8 cellular contexts compared by ENCODE assay signal in genomic region chr2:96305979-96306308, GRCh38. TPM values are rescaled to one million over a fixed set of nuclear protein-coding genes. Genes with fewer than 3 reads are reported as not detected.
DNase-seq lines count a peak whose midpoint lies in the region; ATAC-seq and TF ChIP-seq lines count a peak whose summit lies in the region.

No MANE protein-coding gene starts in this region.

- no peaks in the 10 kb centered on the region for H3K27me3 Mint-ChIP-seq in naive B cell

- H3K4me2 ChIP-seq in BLaER1, result peak overlapping the region; percentile 91

- DNase-seq in MG63 (no peak), colonic mucosa (peak; percentile 27), naive B cell (no peak), ecto neural progenitor cell (ENCODE audit: low spot score) (no peak), T1000 (lab: John Stamatoyannopoulos, UW) (no peak), AG20443 (ENCODE audit: low spot score) (no peak)

- peaks cover 71% of the 10 kb centered on the region for H3K36me3 ChIP-seq in BLaER1
- H3K36me3 ChIP-seq in MG63, result peaks cover 35% of the 10 kb centered on the region
- H3K36me3 ChIP-seq in colonic mucosa, result peaks cover 17% of the 10 kb centered on the region

- H4K20me1 ChIP-seq in BLaER1, result peaks cover 37% of the 10 kb centered on the region

- peaks cover 39 to 55% (median 50%) of the 10 kb centered on the region in 3 donors for H3K4me1 Mint-ChIP-seq in naive B cell

- H3K27ac ChIP-seq in BLaER1 (peak overlapping the region; percentile 89), colonic mucosa (peak overlapping the region; percentile 71)

- H3K9ac ChIP-seq in BLaER1 (peak overlapping the region; percentile 88), colonic mucosa (ENCODE audit: low read depth in 2 of 2, low read length in 2 of 2) (peak overlapping the region; percentile 74 to 95)

- ATAC-seq in naive B cell (ENCODE audit: low read depth in 2 of 2) (no peak), GM18873 (IDR thresholded peaks at IDR 0.05; ENCODE audit: low FRiP score, unreplicated experiment) (no peak)

- peaks cover 14 to 26% of the 10 kb centered on the region in 2 donors for H3K36me3 Mint-ChIP-seq in naive B cell

- intact Hi-C loops in colonic mucosa (cut with DNase I), result no loop called here

- no peak for TF ChIP-seq CTCF in colonic mucosa (IDR thresholded peaks at IDR 0.05)

- peak overlapping the region; percentile 78 for H3K4me3 ChIP-seq in BLaER1
- peak overlapping the region; percentile 90 for H3K4me3 ChIP-seq in MG63
- H3K4me3 ChIP-seq in colonic mucosa, result peak overlapping the region; percentile 72

- H3K27ac Mint-ChIP-seq in naive B cell, result peak overlapping the region; percentile 99 to 100 (median 99)

- peak overlapping the region; percentile 96 to 100 (median 100) for H3K4me3 Mint-ChIP-seq in naive B cell

- H3K4me1 ChIP-seq in BLaER1 (peaks cover 45% of the 10 kb centered on the region), colonic mucosa (peaks cover 12% of the 10 kb centered on the region)

- H3K9me3 Mint-ChIP-seq in naive B cell, result no peaks in the 10 kb centered on the region

- no peaks in the 10 kb centered on the region for H3K27me3 ChIP-seq in BLaER1
- no peaks in the 10 kb centered on the region for H3K27me3 ChIP-seq in MG63
- H3K27me3 ChIP-seq in colonic mucosa, result no peaks in the 10 kb centered on the region

- no peaks in the 10 kb centered on the region for H3K9me3 ChIP-seq in BLaER1
- H3K9me3 ChIP-seq in MG63, result no peaks in the 10 kb centered on the region
- H3K9me3 ChIP-seq in colonic mucosa, result no peaks in the 10 kb centered on the region

RNA-seq across cellular contexts. Expression of gene SNRNP200, which starts 0.6 kb away (rescaled TPM):
- 56.6 and 56.9 TPM in 2 replicates for total RNA-seq in MG63 (2014; rRNA removed; shearing (Covaris generic); ENCODE audit: low replicate concordance)
- 100 to 1,000 TPM in 1 of 2 donors, 10 to 100 TPM in 1; 90.4 to 127 TPM for total RNA-seq in colonic mucosa
- polyA plus RNA-seq in naive B cell (ENCODE audit: low read depth in 6 of 6), result 10 to 100 TPM; 61.7 to 95.9 (median 71.2) TPM

RNA-seq across cellular contexts. Expression of gene ITPRIPL1, which starts 19.2 kb away (rescaled TPM):
- 4.7 TPM in 2 replicates for total RNA-seq in MG63 (2014; rRNA removed; shearing (Covaris generic); ENCODE audit: low replicate concordance)
- total RNA-seq in colonic mucosa, result under 1 TPM; 0.44 to 0.80 TPM
- 1 to 10 TPM in 5 of 6 donors, under 1 TPM in 1; 0.78 to 3.9 (median 1.5) TPM for polyA plus RNA-seq in naive B cell (ENCODE audit: low read depth in 6 of 6)

RNA-seq across cellular contexts. Expression of gene NCAPH, which starts 29.6 kb away (rescaled TPM):
- total RNA-seq in MG63 (2014; rRNA removed; shearing (Covaris generic); ENCODE audit: low replicate concordance), result 31.5 and 34.2 TPM in 2 replicates
- 10 to 100 TPM in 1 of 2 donors, 1 to 10 TPM in 1; 9.1 to 40.2 TPM for total RNA-seq in colonic mucosa
- polyA plus RNA-seq in naive B cell (ENCODE audit: low read depth in 6 of 6), result under 1 TPM in 1 of 6 donors, not detected in 5; 0.45 TPM

RNA-seq across cellular contexts. Expression of gene CIAO1, which starts 39.9 kb away (rescaled TPM):
- total RNA-seq in MG63 (2014; rRNA removed; shearing (Covaris generic); ENCODE audit: low replicate concordance), result 76.2 and 103 TPM in 2 replicates
- 10 to 100 TPM; 56.0 to 75.5 TPM for total RNA-seq in colonic mucosa
- 100 to 1,000 TPM in 1 of 6 donors, 10 to 100 TPM in 5; 57.8 to 101 (median 92.2) TPM for polyA plus RNA-seq in naive B cell (ENCODE audit: low read depth in 6 of 6)

RNA-seq across cellular contexts. Expression of gene TMEM127, which starts 40.1 kb away (rescaled TPM):
- 3.7 and 7.3 TPM in 2 replicates for total RNA-seq in MG63 (2014; rRNA removed; shearing (Covaris generic); ENCODE audit: low replicate concordance)
- 10 to 100 TPM; 61.9 to 81.1 TPM for total RNA-seq in colonic mucosa
- polyA plus RNA-seq in naive B cell (ENCODE audit: low read depth in 6 of 6), result 10 to 100 TPM; 37.8 to 52.0 (median 40.1) TPM
